Comparison of ENCODE assay signal across 20 cellular contexts in genomic region chr5:42836070-42836769, GRCh38. TPM values are rescaled to one million over a fixed set of nuclear protein-coding genes. Genes with fewer than 3 reads are reported as not detected.
"Had no signal": no experiment of that assay in that cellular context is flagged by ENCODE, and none has a peak within 500 bp of the region (broad histone marks: within the 10 kb centered on the region; RNA-seq: fewer than 3 reads in every experiment).

No MANE protein-coding gene starts in this region.

- H3K4me3 Mint-ChIP-seq: central memory CD8-positive, alpha-beta T cell; naive thymus-derived CD4-positive, alpha-beta T cell; nephron progenitor cell; stimulated activated effector memory CD8-positive, alpha-beta T cell treated with anti-CD3 and anti-CD28 coated beads, Interleukin-12 subunit alpha, Interleukin-12 subunit beta, amount 100 ng/mL, for 72 hours had no signal

- ATAC-seq: gastrocnemius medialis; left lobe of liver; naive thymus-derived CD4-positive, alpha-beta T cell; stimulated activated effector memory CD8-positive, alpha-beta T cell treated with anti-CD3 and anti-CD28 coated beads, Interleukin-12 subunit alpha, Interleukin-12 subunit beta, amount 100 ng/mL, for 72 hours had no signal

- H3K27me3 ChIP-seq: esophagus muscularis mucosa, gastrocnemius medialis, heart right ventricle, neutrophil, stomach, transverse colon, uterus had no signal

- H3K9me3 Mint-ChIP-seq: central memory CD8-positive, alpha-beta T cell; stimulated activated effector memory CD8-positive, alpha-beta T cell treated with anti-CD3 and anti-CD28 coated beads, Interleukin-12 subunit alpha, Interleukin-12 subunit beta, amount 100 ng/mL, for 72 hours had no signal

- H3K4me3 ChIP-seq: esophagus muscularis mucosa, gastrocnemius medialis, heart right ventricle, smooth muscle cell, stomach, thoracic aorta, transverse colon, uterus had no signal

- H3K27ac Mint-ChIP-seq: naive thymus-derived CD4-positive, alpha-beta T cell; nephron progenitor cell; stimulated activated effector memory CD8-positive, alpha-beta T cell treated with anti-CD3 and anti-CD28 coated beads, Interleukin-12 subunit alpha, Interleukin-12 subunit beta, amount 100 ng/mL, for 72 hours had no signal

- H3K36me3 ChIP-seq: esophagus muscularis mucosa, gastrocnemius medialis, heart right ventricle, neutrophil, stomach, thoracic aorta, transverse colon, uterus had no signal

- DNase-seq: effector memory CD4-positive, alpha-beta T cell; gastrocnemius medialis; heart right ventricle; hypothalamus; kidney glomerular epithelial cell; mammary epithelial cell; naive thymus-derived CD4-positive, alpha-beta T cell; nephron progenitor cell; stimulated activated CD4-positive, alpha-beta T cell treated with anti-CD3 and anti-CD28 coated beads, Interleukin-2, amount 100 ng/mL, for 48 hours; stomach; substantia nigra; transverse colon; uterus had no signal

- H3K4me1 ChIP-seq: gastrocnemius medialis, uterus had no signal

- H3K4me1 Mint-ChIP-seq: central memory CD8-positive, alpha-beta T cell; nephron progenitor cell; stimulated activated effector memory CD8-positive, alpha-beta T cell treated with anti-CD3 and anti-CD28 coated beads, Interleukin-12 subunit alpha, Interleukin-12 subunit beta, amount 100 ng/mL, for 72 hours had no signal

- H3K27ac ChIP-seq: esophagus muscularis mucosa, neutrophil, stomach, thoracic aorta, transverse colon, uterus had no signal

- H3K36me3 Mint-ChIP-seq: stimulated activated effector memory CD8-positive, alpha-beta T cell treated with anti-CD3 and anti-CD28 coated beads, Interleukin-12 subunit alpha, Interleukin-12 subunit beta, amount 100 ng/mL, for 72 hours had no signal

- H3K9me3 ChIP-seq: esophagus muscularis mucosa, gastrocnemius medialis, heart right ventricle, neutrophil, thoracic aorta, transverse colon, uterus had no signal

RNA-seq across cellular contexts. Expression of gene SELENOP, which starts 24.5 kb away (rescaled TPM):
- polyA plus RNA-seq: naive thymus-derived CD4-positive, alpha-beta T cell had no signal
